1 cellular context compared by ENCODE assay signal in the genomic region with DNA sequence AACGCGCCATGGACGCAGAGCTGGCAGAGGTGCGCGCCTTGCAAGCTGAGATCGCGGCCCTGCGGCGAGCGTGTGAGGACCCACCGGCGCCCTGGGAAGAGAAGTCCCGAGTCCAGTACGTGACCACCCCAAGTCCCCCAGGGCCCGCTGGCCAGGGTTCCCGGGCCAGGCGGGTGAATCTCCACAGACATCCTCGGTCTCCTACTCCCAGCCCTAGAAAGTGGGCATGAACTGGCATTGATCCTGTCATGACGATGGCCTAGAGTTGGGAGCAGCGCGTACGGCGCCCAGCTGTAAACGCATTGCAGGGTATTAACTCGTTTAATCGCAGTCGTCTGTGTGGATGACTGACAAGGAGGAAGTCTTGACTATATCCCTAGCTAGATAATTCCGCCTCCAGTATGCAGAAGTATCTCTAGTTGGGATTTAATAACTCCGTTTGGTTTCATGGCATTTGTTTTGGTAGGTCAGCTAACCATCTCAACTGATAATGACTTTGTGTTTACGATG.
TF ChIP-seq lines count a peak whose summit lies in the region.

No MANE protein-coding gene starts in this region.

TF ChIP-seq in HEK293, 187 proteins besides CTCF, POLR2A, EP300 and RAD21 (continued from another document):
- no peak for TF ChIP-seq ZBTB11 (tag by site-specific recombination; conservative IDR thresholded peaks at IDR 0.05; ENCODE audit: low read depth)
- TF ChIP-seq HIC1 (tag by site-specific recombination; IDR thresholded peaks at IDR 0.05) = peak; percentile 55; the same call in 1 of the 2 replicates
- TF ChIP-seq ZNF600 (tag by site-specific recombination; IDR thresholded peaks at IDR 0.05) = 0 out of 2 replicates have a peak, but pooled peaks have one; percentile 18
